In the genomic region with DNA sequence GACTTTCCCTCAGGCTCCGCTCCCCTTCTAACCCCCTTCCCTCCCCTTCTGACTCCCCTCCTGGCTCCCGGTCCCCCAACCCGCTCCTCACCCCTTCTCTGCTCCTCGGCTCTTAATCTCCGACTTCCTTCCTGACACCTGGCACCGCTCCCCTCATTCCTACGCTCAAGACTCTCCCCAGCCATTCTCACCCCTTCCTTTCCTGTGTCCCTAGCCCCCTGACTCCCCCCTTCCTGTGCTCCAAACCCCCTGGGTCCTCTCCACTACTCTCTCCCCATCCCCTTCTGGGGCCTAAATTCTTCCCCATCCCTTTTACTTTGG, we compare ENCODE assay signal across 8 cellular contexts. TPM values are rescaled to one million over a fixed set of nuclear protein-coding genes. Genes with fewer than 3 reads are reported as not detected.
DNase-seq lines count a peak whose midpoint lies in the region; ATAC-seq, FAIRE-seq and TF ChIP-seq lines count a peak whose summit lies in the region.

No MANE protein-coding gene starts in this region.

- no peak for TF ChIP-seq CTCF in keratinocyte (optimal IDR thresholded peaks at IDR 0.05 in 1 of 3, IDR thresholded peaks at IDR 0.05 in 1 of 3, conservative IDR thresholded peaks at IDR 0.05 in 1 of 3; ENCODE audit: extremely low read depth in 1 of 3, insufficient read depth in 2 of 3, low read length in 3 of 3)
- TF ChIP-seq CTCF in suprapubic skin (IDR thresholded peaks at IDR 0.05) = no peak

- peaks cover 15% of the 10 kb centered on the region for H3K79me2 ChIP-seq in keratinocyte (ENCODE audit: control insufficient read depth, insufficient read depth, low read length)

- no peaks in the 10 kb centered on the region for H3K9me1 ChIP-seq in keratinocyte (ENCODE audit: control insufficient read depth, extremely low read depth, insufficient read depth, low read length)

- H3K36me3 ChIP-seq in keratinocyte (ENCODE audit: control insufficient read depth in 2 of 2, extremely low read depth in 1 of 2, insufficient read depth in 2 of 2, low read length in 2 of 2) (peaks cover 14 to 15% of the 10 kb centered on the region in 2 experiments), suprapubic skin (peaks cover 37% of the 10 kb centered on the region)

- H3K36me3 Mint-ChIP-seq in activated naive CD4-positive, alpha-beta T cell treated with anti-CD3 and anti-CD28 coated beads, Interleukin-2, amount 50 U/mL, for 72 hours = peaks cover 12 to 17% of the 10 kb centered on the region in 2 donors

- H3K27me3 ChIP-seq in keratinocyte (ENCODE audit: control insufficient read depth, extremely low read depth, insufficient read depth, low read length) (no peaks in the 10 kb centered on the region), suprapubic skin (no peaks in the 10 kb centered on the region)

- no peak for FAIRE-seq in keratinocyte (lab: Jason Lieb, UNC)

- peak overlapping the region; percentile 71 to 97 (median 73) for H3K4me3 ChIP-seq in keratinocyte (ENCODE audit: control insufficient read depth in 2 of 3, extremely low read depth in 1 of 3, insufficient read depth in 2 of 3, low read depth in 1 of 3, low read length in 3 of 3)
- peak overlapping the region; percentile 80 for H3K4me3 ChIP-seq in suprapubic skin

- H3K4me2 ChIP-seq in keratinocyte (ENCODE audit: control insufficient read depth, extremely low read depth, insufficient read depth, low read depth, low read length) = peak overlapping the region; percentile 95

- TF ChIP-seq EP300 in suprapubic skin (IDR thresholded peaks at IDR 0.05) = no peak

- dilution Hi-C loops in keratinocyte (cut with MboI; ENCODE audit: extremely low pct_ligation_motif_present, low sequenced_read_pairs) = no loop called here

- H3K27ac ChIP-seq in keratinocyte (ENCODE audit: control insufficient read depth, insufficient read depth, low read length) = peak overlapping the region; percentile 58
- peak overlapping the region; percentile 74 for H3K27ac ChIP-seq in suprapubic skin

- no peaks in the 10 kb centered on the region for H4K20me1 ChIP-seq in keratinocyte (ENCODE audit: control insufficient read depth, extremely low read depth, insufficient read depth, low read length)

- TF ChIP-seq POLR2A in suprapubic skin (IDR thresholded peaks at IDR 0.05) = no peak

- H3K27ac Mint-ChIP-seq in activated naive CD4-positive, alpha-beta T cell treated with anti-CD3 and anti-CD28 coated beads, Interleukin-2, amount 50 U/mL, for 72 hours = peak overlapping the region; percentile 91 to 99

- H2AFZ ChIP-seq in keratinocyte (ENCODE audit: control insufficient read depth, low read length) = peak overlapping the region; percentile 83

- no peaks in the 10 kb centered on the region for H3K9me3 Mint-ChIP-seq in activated naive CD4-positive, alpha-beta T cell treated with anti-CD3 and anti-CD28 coated beads, Interleukin-2, amount 50 U/mL, for 72 hours

- peak; percentile 39 for DNase-seq in activated CD4-positive, CD25-positive, alpha-beta regulatory T cell treated with anti-CD3 and anti-CD28 coated beads, Interleukin-2, amount 50 U/mL, for 72 hours
- no peak for DNase-seq in activated CD4-positive, CD25-positive, alpha-beta regulatory T cell (lab: John Stamatoyannopoulos, UW)
- DNase-seq in activated naive CD4-positive, alpha-beta T cell treated with anti-CD3 and anti-CD28 coated beads, Interleukin-2, amount 50 U/mL, for 72 hours (ENCODE audit: low spot score in 2 of 2) = no peak
- DNase-seq in keratinocyte (ENCODE audit: low read depth, low spot score) = no peak
- no peak for DNase-seq in suprapubic skin (ENCODE audit: low spot score in 2 of 2)
- DNase-seq in 8988T = no peak

- H3K9ac ChIP-seq in keratinocyte (ENCODE audit: control insufficient read depth, extremely low read depth, insufficient read depth, low read length) = peak overlapping the region; percentile 72

- WGBS in suprapubic skin = 1% methylated on average over 7 of the region's 7 CpGs

- H3K4me1 ChIP-seq in keratinocyte (ENCODE audit: control insufficient read depth, extremely low read depth, insufficient read depth, low read length) = peaks cover 3% of the 10 kb centered on the region
- H3K4me1 ChIP-seq in suprapubic skin = peaks cover 18% of the 10 kb centered on the region

- ATAC-seq in activated naive CD4-positive, alpha-beta T cell treated with anti-CD3 and anti-CD28 coated beads, Interleukin-2, amount 50 U/mL, for 72 hours = no peak
- ATAC-seq in HG02588 (IDR thresholded peaks at IDR 0.05; ENCODE audit: unreplicated experiment) (no peak), HG03139 (IDR thresholded peaks at IDR 0.05; ENCODE audit: unreplicated experiment) (no peak)

- H3K9me3 ChIP-seq in keratinocyte (ENCODE audit: control insufficient read depth, low read depth, low read length) (no peaks in the 10 kb centered on the region), suprapubic skin (no peaks in the 10 kb centered on the region)

RNA-seq across cellular contexts. Expression of gene CLPP, which starts 0.7 kb away (rescaled TPM):
- 100 to 1,000 TPM; 184 to 190 TPM for total RNA-seq in activated naive CD4-positive, alpha-beta T cell treated with anti-CD3 and anti-CD28 coated beads, Interleukin-2, amount 50 U/mL, for 72 hours
- 46.8 to 54.3 TPM (median 52.8 TPM) in 3 replicates for polyA plus RNA-seq in keratinocyte
- polyA plus RNA-seq in keratinocyte (2011; ENCODE audit: low read depth) = 37.4 TPM
- polyA plus RNA-seq in keratinocyte (2011; cell fraction: cytosol; rRNA removed) = 44.9 and 92.9 TPM in 2 replicates
- 22.4 and 33.1 TPM in 2 replicates for polyA plus RNA-seq in keratinocyte (2011; cell fraction: nucleus; rRNA removed)
- 41.8 and 73.0 TPM in 2 replicates for polyA plus RNA-seq in keratinocyte (2012; ENCODE audit: low replicate concordance)
- 23.5 to 87.9 TPM (median 23.8 TPM) in 3 replicates for polyA minus RNA-seq in keratinocyte
- 64.8 TPM for polyA minus RNA-seq in keratinocyte (2011; cell fraction: cytosol; rRNA and poly(A)+ RNA removed)
- polyA minus RNA-seq in keratinocyte (2011; cell fraction: nucleus; rRNA and poly(A)+ RNA removed) = 8.5 and 13.8 TPM in 2 replicates
- 10 to 100 TPM; 48.7 to 75.0 (median 72.0) TPM for total RNA-seq in suprapubic skin

RNA-seq across cellular contexts. Expression of gene ALKBH7, which starts 10.6 kb away (rescaled TPM):
- total RNA-seq in activated naive CD4-positive, alpha-beta T cell treated with anti-CD3 and anti-CD28 coated beads, Interleukin-2, amount 50 U/mL, for 72 hours = 10 to 100 TPM; 33.9 to 89.4 TPM
- polyA plus RNA-seq in keratinocyte = 9.5 to 18.9 TPM (median 9.8 TPM) in 3 replicates
- polyA plus RNA-seq in keratinocyte (2011; ENCODE audit: low read depth) = 4.2 TPM
- polyA plus RNA-seq in keratinocyte (2011; cell fraction: cytosol; rRNA removed) = 3.6 and 14.4 TPM in 2 replicates
- 4.6 and 6.5 TPM in 2 replicates for polyA plus RNA-seq in keratinocyte (2011; cell fraction: nucleus; rRNA removed)
- polyA plus RNA-seq in keratinocyte (2012; ENCODE audit: low replicate concordance) = 23.1 and 28.1 TPM in 2 replicates
- 1.8 to 7.3 TPM (median 5.7 TPM) in 3 replicates for polyA minus RNA-seq in keratinocyte
- polyA minus RNA-seq in keratinocyte (2011; cell fraction: cytosol; rRNA and poly(A)+ RNA removed) = 27.0 TPM
- polyA minus RNA-seq in keratinocyte (2011; cell fraction: nucleus; rRNA and poly(A)+ RNA removed) = 3.4 and 3.5 TPM in 2 replicates
- 10 to 100 TPM; 34.1 to 74.4 (median 56.9) TPM for total RNA-seq in suprapubic skin

RNA-seq across cellular contexts. Expression of gene PSPN, which starts 13.7 kb away (rescaled TPM):
- 1 to 10 TPM; 2.0 to 3.4 TPM for total RNA-seq in activated naive CD4-positive, alpha-beta T cell treated with anti-CD3 and anti-CD28 coated beads, Interleukin-2, amount 50 U/mL, for 72 hours
- polyA plus RNA-seq in keratinocyte = 0.33 to 0.50 TPM (median 0.36 TPM) in 3 replicates
- polyA plus RNA-seq in keratinocyte (2011; ENCODE audit: low read depth) = 0.74 TPM
- 0.46 and 0.60 TPM in 2 replicates for polyA plus RNA-seq in keratinocyte (2011; cell fraction: cytosol; rRNA removed)
- 1.0 and 1.2 TPM in 2 replicates for polyA plus RNA-seq in keratinocyte (2011; cell fraction: nucleus; rRNA removed)
- polyA plus RNA-seq in keratinocyte (2012; ENCODE audit: low replicate concordance) = 0.78 and 0.96 TPM in 2 replicates
- 0.73 to 1.0 TPM (median 0.90 TPM) in 3 replicates for polyA minus RNA-seq in keratinocyte
- polyA minus RNA-seq in keratinocyte (2011; cell fraction: cytosol; rRNA and poly(A)+ RNA removed) = not detected
- 0.32 and 0.62 TPM in 2 replicates for polyA minus RNA-seq in keratinocyte (2011; cell fraction: nucleus; rRNA and poly(A)+ RNA removed)
- total RNA-seq in suprapubic skin = 1 to 10 TPM in 3 of 4 donors, under 1 TPM in 1; 0.40 to 1.8 (median 1.4) TPM

RNA-seq across cellular contexts. Expression of gene ACER1, which starts 28.6 kb away (rescaled TPM):
- total RNA-seq in activated naive CD4-positive, alpha-beta T cell treated with anti-CD3 and anti-CD28 coated beads, Interleukin-2, amount 50 U/mL, for 72 hours = under 1 TPM in 1 of 2 donors, not detected in 1; 0.52 TPM
- 0.38 to 0.66 TPM (median 0.39 TPM) in 3 replicates for polyA plus RNA-seq in keratinocyte
- 2.2 TPM for polyA plus RNA-seq in keratinocyte (2011; ENCODE audit: low read depth)
- 0.21 and 0.28 TPM in 2 replicates for polyA plus RNA-seq in keratinocyte (2011; cell fraction: cytosol; rRNA removed)
- 0.75 and 1.0 TPM in 2 replicates for polyA plus RNA-seq in keratinocyte (2011; cell fraction: nucleus; rRNA removed)
- 0.17 and 12.2 TPM in 2 replicates for polyA plus RNA-seq in keratinocyte (2012; ENCODE audit: low replicate concordance)
- 0.90 to 1.0 TPM (median 0.92 TPM) in 3 replicates for polyA minus RNA-seq in keratinocyte
- not detected for polyA minus RNA-seq in keratinocyte (2011; cell fraction: cytosol; rRNA and poly(A)+ RNA removed)
- 0.54 and 1.1 TPM in 2 replicates for polyA minus RNA-seq in keratinocyte (2011; cell fraction: nucleus; rRNA and poly(A)+ RNA removed)
- 10 to 100 TPM; 22.2 to 81.4 (median 51.8) TPM for total RNA-seq in suprapubic skin

RNA-seq across cellular contexts. Expression of gene GTF2F1, which starts 31.0 kb away (rescaled TPM):
- 10 to 100 TPM; 44.6 to 78.4 TPM for total RNA-seq in activated naive CD4-positive, alpha-beta T cell treated with anti-CD3 and anti-CD28 coated beads, Interleukin-2, amount 50 U/mL, for 72 hours
- 37.3 to 56.9 TPM (median 39.7 TPM) in 3 replicates for polyA plus RNA-seq in keratinocyte
- polyA plus RNA-seq in keratinocyte (2011; ENCODE audit: low read depth) = 54.0 TPM
- 32.2 and 58.0 TPM in 2 replicates for polyA plus RNA-seq in keratinocyte (2011; cell fraction: cytosol; rRNA removed)
- polyA plus RNA-seq in keratinocyte (2011; cell fraction: nucleus; rRNA removed) = 45.2 and 52.8 TPM in 2 replicates
- polyA plus RNA-seq in keratinocyte (2012; ENCODE audit: low replicate concordance) = 22.4 and 65.3 TPM in 2 replicates
- 30.8 to 37.4 TPM (median 32.0 TPM) in 3 replicates for polyA minus RNA-seq in keratinocyte
- polyA minus RNA-seq in keratinocyte (2011; cell fraction: cytosol; rRNA and poly(A)+ RNA removed) = 48.9 TPM
- polyA minus RNA-seq in keratinocyte (2011; cell fraction: nucleus; rRNA and poly(A)+ RNA removed) = 12.3 and 15.9 TPM in 2 replicates
- 10 to 100 TPM; 31.4 to 46.7 (median 39.4) TPM for total RNA-seq in suprapubic skin
